In the genomic region with DNA sequence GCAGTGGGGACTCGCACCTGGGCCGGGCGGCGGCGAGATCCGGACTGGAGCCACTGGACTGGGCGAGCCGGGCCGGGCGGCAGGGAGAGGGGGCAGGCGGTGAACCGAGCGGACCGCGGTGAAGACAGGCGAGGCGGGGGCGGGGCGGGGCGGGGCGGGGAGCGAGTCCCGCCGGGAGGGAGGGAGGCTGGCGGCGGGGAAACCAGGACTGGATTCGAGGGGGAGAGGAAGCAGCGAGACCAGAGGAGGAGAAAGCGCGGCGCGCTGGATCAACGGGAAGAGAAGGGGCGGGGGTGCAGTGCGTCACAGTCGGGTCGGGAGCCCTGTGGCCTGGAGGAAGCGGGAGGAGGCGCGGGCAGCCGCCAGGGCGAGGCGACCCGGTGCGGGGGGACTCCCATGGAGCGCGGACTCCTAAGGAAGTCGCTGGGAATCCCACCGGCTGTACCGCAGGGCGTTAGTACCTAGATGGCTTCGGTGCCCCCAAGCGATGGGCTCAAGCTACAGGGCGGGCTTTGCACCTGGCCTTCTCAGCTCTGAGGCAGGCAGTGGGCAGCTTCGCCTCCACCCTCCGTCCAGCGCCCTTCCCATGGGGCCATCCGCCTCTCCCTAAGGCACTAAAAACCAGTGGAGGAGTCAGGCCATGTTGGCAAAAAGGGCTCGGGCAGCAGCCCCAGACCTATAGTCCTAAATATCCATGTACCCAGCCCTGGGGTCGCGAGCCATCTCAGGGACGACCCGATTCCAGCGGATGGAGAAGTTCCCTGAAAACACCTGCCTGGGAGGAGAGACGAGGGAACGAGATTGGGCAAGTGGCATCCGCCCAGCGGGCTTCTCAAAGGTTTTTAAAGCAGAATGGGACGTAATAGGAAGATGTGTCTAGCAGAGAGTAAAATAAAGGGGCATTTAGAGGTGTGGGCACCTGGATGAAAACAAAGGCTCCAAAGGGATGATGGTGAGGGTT, we compare ENCODE assay signal across 8 cellular contexts. TPM values are rescaled to one million over a fixed set of nuclear protein-coding genes. Genes with fewer than 3 reads are reported as not detected.
A peak's percentile ranks its signal among the peaks of the same experiment; 100 is the strongest.
DNase-seq lines count a peak whose midpoint lies in the region; ATAC-seq and TF ChIP-seq lines count a peak whose summit lies in the region.

TSS of gene TMEM121B (minus strand) at position 126 of the 961 bp plus-strand sequence. CDS start 233 bp downstream, outside the sequence.

- no peaks in the 10 kb centered on the region for H3K4me1 ChIP-seq in aorta (ENCODE audit: control insufficient read depth in 1 of 2, insufficient read depth in 2 of 2, low read length in 2 of 2)

- no peak for ATAC-seq in naive thymus-derived CD8-positive, alpha-beta T cell
- ATAC-seq in aorta (ENCODE audit: low FRiP score) (peak; percentile 44), GM18517 (IDR thresholded peaks at IDR 0.05; ENCODE audit: unreplicated experiment) (no peak)

- no peak within 1 kb of the TSS for H3K27ac ChIP-seq in aorta (ENCODE audit: low read depth in 1 of 2, low read length in 2 of 2)

- CTCF ChIA-PET in activated CD4-positive, alpha-beta T cell treated with anti-CD3 and anti-CD28 coated beads, Interleukin-2, amount 10 ng/mL, durations not matched to agents 7 days and 5 days (lab: Charles Lee): interaction anchor here (0.6 kb wide), 1 partner anchor 9 kb away, joined by 3 read pairs; no protein-coding TSS in a partner anchor

- TF ChIP-seq CTCF in fibroblast of the aortic adventitia (IDR thresholded peaks at IDR 0.05; ENCODE audit: insufficient read depth, low read length): no peak

- H3K27ac Mint-ChIP-seq in activated CD4-positive, alpha-beta T cell treated with anti-CD3 and anti-CD28 coated beads, Interleukin-2, amount 10 ng/mL, durations not matched to agents 7 days and 5 days: no peak within 1 kb of the TSS
- peak within 1 kb of the TSS in 2 of 10 donors; percentile 15 to 66 for H3K27ac Mint-ChIP-seq in naive thymus-derived CD8-positive, alpha-beta T cell

- peak within 1 kb of the TSS; percentile 49 for H3K4me3 ChIP-seq in fibroblast of the aortic adventitia (ENCODE audit: low read depth, low read length)
- peak within 1 kb of the TSS; percentile 9 to 52 for H3K4me3 ChIP-seq in aorta (ENCODE audit: low read length in 2 of 2)

- peaks cover 0 to 2% of the 10 kb centered on the region in 2 donors for H3K27me3 ChIP-seq in aorta (ENCODE audit: control insufficient read depth in 1 of 2, insufficient read depth in 2 of 2, low read length in 1 of 2)

- H3K4me1 Mint-ChIP-seq in activated CD4-positive, alpha-beta T cell treated with anti-CD3 and anti-CD28 coated beads, Interleukin-2, amount 10 ng/mL, durations not matched to agents 7 days and 5 days: peaks cover 30% of the 10 kb centered on the region
- peaks cover 22 to 39% (median 35%) of the 10 kb centered on the region in 4 donors for H3K4me1 Mint-ChIP-seq in naive thymus-derived CD8-positive, alpha-beta T cell

- 6 to 7% methylated on average over 44 to 69 of the region's 69 CpGs for WGBS in aorta, 2 donors

- no peaks in the 10 kb centered on the region for H3K9me3 ChIP-seq in aorta (ENCODE audit: control insufficient read depth, low read length)

- no peaks in the 10 kb centered on the region for H3K36me3 ChIP-seq in aorta (ENCODE audit: control insufficient read depth in 1 of 2, insufficient read depth in 2 of 2, low read length in 1 of 2)

- POLR2A ChIA-PET in activated CD4-positive, alpha-beta T cell treated with anti-CD3 and anti-CD28 coated beads, Interleukin-2, amount 10 ng/mL, durations not matched to agents 7 days and 5 days (lab: Charles Lee): no interaction called here
- POLR2A ChIA-PET in naive thymus-derived CD8-positive, alpha-beta T cell (lab: Charles Lee): interaction anchor here (0.7 to 1.0 kb wide), 2 partner anchors 15 to 24 kb away, joined by 3 to 4 read pairs; no protein-coding TSS in a partner anchor

- peaks cover 30% of the 10 kb centered on the region for H3K27me3 Mint-ChIP-seq in activated CD4-positive, alpha-beta T cell treated with anti-CD3 and anti-CD28 coated beads, Interleukin-2, amount 10 ng/mL, durations not matched to agents 7 days and 5 days
- H3K27me3 Mint-ChIP-seq in naive thymus-derived CD8-positive, alpha-beta T cell: peaks cover 6 to 20% (median 8%) of the 10 kb centered on the region in 5 donors

- intact Hi-C loops in aorta (cut with DNase I): no loop called here

- peak; percentile 56 for DNase-seq in activated CD4-positive, alpha-beta T cell treated with anti-CD3 and anti-CD28 coated beads for 48 hours
- no peak for DNase-seq in activated CD4-positive, alpha-beta T cell treated with anti-CD3 and anti-CD28 coated beads for 4 hours
- DNase-seq in NCI-H2029 treated with DMSO at 0.1 percent for 48 hours (lab: John Stamatoyannopoulos, UW) (peak; percentile 60), fibroblast of the aortic adventitia (ENCODE audit: low read depth) (peak; percentile 31), aorta (peak; percentile 84 to 89)
- DNase-seq in activated CD4-positive, alpha-beta T cell treated with anti-CD3 and anti-CD28 coated beads, Interleukin-2, amount 10 ng/mL, durations not matched to agents 7 days and 5 days: no peak
- DNase-seq in naive thymus-derived CD8-positive, alpha-beta T cell: peak in 2 of 10 donors; percentile 11 to 13

- peak within 1 kb of the TSS; percentile 59 for H3K4me3 Mint-ChIP-seq in activated CD4-positive, alpha-beta T cell treated with anti-CD3 and anti-CD28 coated beads, Interleukin-2, amount 10 ng/mL, durations not matched to agents 7 days and 5 days
- peak within 1 kb of the TSS; percentile 34 to 82 (median 69) for H3K4me3 Mint-ChIP-seq in naive thymus-derived CD8-positive, alpha-beta T cell

- H3K36me3 Mint-ChIP-seq in activated CD4-positive, alpha-beta T cell treated with anti-CD3 and anti-CD28 coated beads, Interleukin-2, amount 10 ng/mL, durations not matched to agents 7 days and 5 days (ENCODE audit: low read depth): peaks cover 3% of the 10 kb centered on the region
- H3K36me3 Mint-ChIP-seq in naive thymus-derived CD8-positive, alpha-beta T cell: peaks cover 0 to 5% (median 0%) of the 10 kb centered on the region in 3 donors

- no peaks in the 10 kb centered on the region for H3K9me3 Mint-ChIP-seq in activated CD4-positive, alpha-beta T cell treated with anti-CD3 and anti-CD28 coated beads, Interleukin-2, amount 10 ng/mL, durations not matched to agents 7 days and 5 days
- H3K9me3 Mint-ChIP-seq in naive thymus-derived CD8-positive, alpha-beta T cell: no peaks in the 10 kb centered on the region

RNA-seq across cellular contexts. Expression of gene TMEM121B, which starts in this region (rescaled TPM):
- total RNA-seq in activated CD4-positive, alpha-beta T cell treated with anti-CD3 and anti-CD28 coated beads, Interleukin-2, amount 10 ng/mL, durations not matched to agents 7 days and 5 days: under 1 TPM; 0.05 to 0.06 TPM
- total RNA-seq in fibroblast of the aortic adventitia (ENCODE audit: low replicate concordance): 0.09 and 0.16 TPM in 2 replicates
- total RNA-seq in naive thymus-derived CD8-positive, alpha-beta T cell: under 1 TPM; 0.08 to 0.11 TPM
- polyA plus RNA-seq in naive thymus-derived CD8-positive, alpha-beta T cell: not detected
- under 1 TPM; 0.68 to 0.87 TPM for total RNA-seq in aorta
- polyA plus RNA-seq in aorta: under 1 TPM; 0.15 to 0.50 TPM

Comparison
In these comparisons a context has a peak if more than half of its experiments do, and no peak if none do; other contexts are left out.
1. DNase-seq: peak in activated CD4-positive, alpha-beta T cell treated with anti-CD3 and anti-CD28 coated beads for 48 hours (single experiment) and NCI-H2029 treated with DMSO at 0.1 percent for 48 hours (single experiment); none in activated CD4-positive, alpha-beta T cell treated with anti-CD3 and anti-CD28 coated beads for 4 hours (0 of 2) and activated CD4-positive, alpha-beta T cell treated with anti-CD3 and anti-CD28 coated beads, Interleukin-2, amount 10 ng/mL, durations not matched to agents 7 days and 5 days (single experiment).
2. Peak in DNase-seq and H3K4me3 ChIP-seq in fibroblast of the aortic adventitia; RNA of the gene not detected or under 1 TPM.
3. Peak in DNase-seq, ATAC-seq and H3K4me3 ChIP-seq in aorta; RNA of the gene not detected or under 1 TPM.